Comparison of ENCODE assay signal across 8 cellular contexts in genomic region chr17:81035389-81036127, GRCh38. TPM values are rescaled to one million over a fixed set of nuclear protein-coding genes. Genes with fewer than 3 reads are reported as not detected.
DNase-seq lines count a peak whose midpoint lies in the region; ATAC-seq and TF ChIP-seq lines count a peak whose summit lies in the region.

No MANE protein-coding gene starts in this region.

- H3K9me2 ChIP-seq in hepatocyte (replicated peaks; ENCODE audit: insufficient read depth) (no peaks in the 10 kb centered on the region), Karpas-422 (replicated peaks; ENCODE audit: insufficient read depth, low read length) (no peaks in the 10 kb centered on the region)

- H3K27me3 ChIP-seq in hepatocyte, result no peaks in the 10 kb centered on the region
- H3K27me3 ChIP-seq in skeletal muscle satellite cell (ENCODE audit: control insufficient read depth, insufficient read depth, low read length), result no peaks in the 10 kb centered on the region
- no peaks in the 10 kb centered on the region for H3K27me3 ChIP-seq in Karpas-422 (ENCODE audit: low read length)

- peak overlapping the region; percentile 91 for H3K4me2 ChIP-seq in hepatocyte
- peak overlapping the region; percentile 94 for H3K4me2 ChIP-seq in skeletal muscle satellite cell (ENCODE audit: low read length)
- H3K4me2 ChIP-seq in Karpas-422 (ENCODE audit: low read depth, low read length, poor library complexity, severe bottlenecking), result no peak overlapping the region

- H3K27ac Mint-ChIP-seq in activated T-helper 2 cell treated with anti-CD3 and anti-CD28 coated beads, Interferon-gamma antibody, Interleukin-2, Interleukin-4, amounts not matched to agents 10 μg/mL and 5 μg/mL and 100 μg/mL, durations not matched to agents 14 hours and 24 hours and 36 hours, result no peak overlapping the region

- H3K36me3 ChIP-seq in hepatocyte (replicated peaks; ENCODE audit: insufficient read depth, low read depth) (no peaks in the 10 kb centered on the region), skeletal muscle satellite cell (ENCODE audit: insufficient read depth, low read length) (no peaks in the 10 kb centered on the region), Karpas-422 (ENCODE audit: insufficient read depth, low read length) (no peaks in the 10 kb centered on the region)

- no peaks in the 10 kb centered on the region for H3K36me3 Mint-ChIP-seq in activated T-helper 2 cell treated with anti-CD3 and anti-CD28 coated beads, Interferon-gamma antibody, Interleukin-2, Interleukin-4, amounts not matched to agents 10 μg/mL and 5 μg/mL and 100 μg/mL, durations not matched to agents 14 hours and 24 hours and 36 hours (ENCODE audit: low read depth)

- TF ChIP-seq CTCF in hepatocyte (IDR thresholded peaks at IDR 0.05; ENCODE audit: poor library complexity), result no peak

- peak; percentile 19 for ATAC-seq in HG02763 (IDR thresholded peaks at IDR 0.05; ENCODE audit: unreplicated experiment)
- no peak for ATAC-seq in HG03025 (IDR thresholded peaks at IDR 0.05; ENCODE audit: low FRiP score, unreplicated experiment)

- H3K27me3 Mint-ChIP-seq in activated T-helper 2 cell treated with anti-CD3 and anti-CD28 coated beads, Interferon-gamma antibody, Interleukin-2, Interleukin-4, amounts not matched to agents 10 μg/mL and 5 μg/mL and 100 μg/mL, durations not matched to agents 14 hours and 24 hours and 36 hours (ENCODE audit: low read depth), result peaks cover 46% of the 10 kb centered on the region

- peaks cover 32% of the 10 kb centered on the region for H4K20me1 ChIP-seq in hepatocyte (ENCODE audit: insufficient read depth, poor library complexity, severe bottlenecking)
- H4K20me1 ChIP-seq in Karpas-422 (ENCODE audit: insufficient read depth, low read depth, low read length), result no peaks in the 10 kb centered on the region

- intact Hi-C loops in activated T-helper 2 cell treated with anti-CD3 and anti-CD28 coated beads, Interferon-gamma antibody, Interleukin-2, Interleukin-4, amounts not matched to agents 10 μg/mL and 5 μg/mL and 100 μg/mL, durations not matched to agents 14 hours and 24 hours and 36 hours (cut with micrococcal nuclease), result loop anchor here (10.0 kb wide), 1 partner anchor 189 kb away; the partner anchor contains the start of gene CEP131

- H3K9ac ChIP-seq in skeletal muscle satellite cell (ENCODE audit: low read depth, low read length) (peak overlapping the region; percentile 78), Karpas-422 (ENCODE audit: low read length) (no peak overlapping the region)

- H3K27ac ChIP-seq in hepatocyte (no peak overlapping the region), Karpas-422 (ENCODE audit: low read length) (no peak overlapping the region)

- H3K4me1 ChIP-seq in hepatocyte (ENCODE audit: insufficient read depth) (peaks cover 36% of the 10 kb centered on the region), skeletal muscle satellite cell (ENCODE audit: control insufficient read depth, insufficient read depth, low read length) (peaks cover 51% of the 10 kb centered on the region), Karpas-422 (ENCODE audit: low read length) (peaks cover 5% of the 10 kb centered on the region)

- peak overlapping the region; percentile 82 for H3K4me3 ChIP-seq in hepatocyte
- H3K4me3 ChIP-seq in skeletal muscle satellite cell (ENCODE audit: low read length), result peak overlapping the region; percentile 96
- H3K4me3 ChIP-seq in Karpas-422 (ENCODE audit: low read length), result no peak overlapping the region

- no peaks in the 10 kb centered on the region for H3K9me3 Mint-ChIP-seq in activated T-helper 2 cell treated with anti-CD3 and anti-CD28 coated beads, Interferon-gamma antibody, Interleukin-2, Interleukin-4, amounts not matched to agents 10 μg/mL and 5 μg/mL and 100 μg/mL, durations not matched to agents 14 hours and 24 hours and 36 hours

- peak overlapping the region; percentile 67 for H3K4me3 Mint-ChIP-seq in activated T-helper 2 cell treated with anti-CD3 and anti-CD28 coated beads, Interferon-gamma antibody, Interleukin-2, Interleukin-4, amounts not matched to agents 10 μg/mL and 5 μg/mL and 100 μg/mL, durations not matched to agents 14 hours and 24 hours and 36 hours (ENCODE audit: low read depth)

- H2AFZ ChIP-seq in hepatocyte (no peak overlapping the region), Karpas-422 (ENCODE audit: low read length) (no peak overlapping the region)

- peaks cover 3% of the 10 kb centered on the region for H3K4me1 Mint-ChIP-seq in activated T-helper 2 cell treated with anti-CD3 and anti-CD28 coated beads, Interferon-gamma antibody, Interleukin-2, Interleukin-4, amounts not matched to agents 10 μg/mL and 5 μg/mL and 100 μg/mL, durations not matched to agents 14 hours and 24 hours and 36 hours (ENCODE audit: low read depth)

- 7% methylated on average over 23 of the region's 80 CpGs for WGBS in hepatocyte (ENCODE audit: low lambda C conversion rate, missing lambda C conversion rate)

- DNase-seq in EL (peak; percentile 28), hepatocyte (ENCODE audit: low spot score) (no peak), Karpas-422 (no peak), HuH-7.5 (ENCODE audit: low spot score) (no peak)
- no peak for DNase-seq in activated T-helper 2 cell treated with anti-CD3 and anti-CD28 coated beads, Interferon-gamma antibody, Interleukin-2, Interleukin-4, amounts not matched to agents 10 μg/mL and 5 μg/mL and 100 μg/mL, durations not matched to agents 14 hours and 24 hours and 36 hours (ENCODE audit: low spot score)

- H3K79me2 ChIP-seq in hepatocyte (peaks cover 50% of the 10 kb centered on the region), Karpas-422 (ENCODE audit: low read length) (no peaks in the 10 kb centered on the region)

- H3K9me3 ChIP-seq in hepatocyte (ENCODE audit: low read depth), result no peaks in the 10 kb centered on the region
- no peaks in the 10 kb centered on the region for H3K9me3 ChIP-seq in skeletal muscle satellite cell (replicated peaks; ENCODE audit: low read length)
- H3K9me3 ChIP-seq in Karpas-422 (ENCODE audit: low read length), result no peaks in the 10 kb centered on the region

RNA-seq across cellular contexts. Expression of gene BAIAP2, which starts 0.6 kb away (rescaled TPM):
- 5.3 TPM in 2 replicates for total RNA-seq in activated T-helper 2 cell treated with anti-CD3 and anti-CD28 coated beads, Interferon-gamma antibody, Interleukin-2, Interleukin-4, amounts not matched to agents 10 μg/mL and 5 μg/mL and 100 μg/mL, durations not matched to agents 14 hours and 24 hours and 36 hours
- total RNA-seq in hepatocyte, result 15.8 and 27.1 TPM in 2 replicates
- 49.7 and 60.0 TPM in 2 replicates for polyA plus RNA-seq in hepatocyte
- 25.8 and 35.5 TPM in 2 replicates for total RNA-seq in skeletal muscle satellite cell (2012; rRNA removed)
- not detected in 2 replicates for total RNA-seq in Karpas-422 (2014; rRNA removed; shearing (Covaris generic); ENCODE audit: low replicate concordance)

RNA-seq across cellular contexts. Expression of gene CHMP6, which starts 43.9 kb away (rescaled TPM):
- 29.5 and 36.9 TPM in 2 replicates for total RNA-seq in activated T-helper 2 cell treated with anti-CD3 and anti-CD28 coated beads, Interferon-gamma antibody, Interleukin-2, Interleukin-4, amounts not matched to agents 10 μg/mL and 5 μg/mL and 100 μg/mL, durations not matched to agents 14 hours and 24 hours and 36 hours
- total RNA-seq in hepatocyte, result 16.9 and 27.8 TPM in 2 replicates
- 30.8 and 38.3 TPM in 2 replicates for polyA plus RNA-seq in hepatocyte
- total RNA-seq in skeletal muscle satellite cell (2012; rRNA removed), result 17.0 and 18.1 TPM in 2 replicates
- total RNA-seq in Karpas-422 (2014; rRNA removed; shearing (Covaris generic); ENCODE audit: low replicate concordance), result 16.1 and 23.1 TPM in 2 replicates
